Comparison of ENCODE assay signal across 1 cellular context in genomic region chr11:69515271-69516245, GRCh38.
TF ChIP-seq lines count a peak whose summit lies in the region.

No MANE protein-coding gene starts in this region.

TF ChIP-seq in SK-N-SH, 30 proteins besides CTCF, POLR2A, EP300 and RAD21 (continued from another document):
- TF ChIP-seq ZBTB33 (IDR thresholded peaks at IDR 0.05; ENCODE audit: borderline replicate concordance, low read depth) (no peak), SIN3A (IDR thresholded peaks at IDR 0.05; ENCODE audit: borderline replicate concordance, low read depth, low read length) (no peak), TCF12 (IDR thresholded peaks at IDR 0.05) (no peak), POLR2AphosphoS5 (IDR thresholded peaks at IDR 0.05; ENCODE audit: low read depth, low read length) (no peak), EZH2phosphoT487 (IDR thresholded peaks at IDR 0.05; ENCODE audit: borderline replicate concordance, low read depth) (no peak)
TF ChIP-seq in SK-N-SH: peak in this region for 0.
